In the genomic region with DNA sequence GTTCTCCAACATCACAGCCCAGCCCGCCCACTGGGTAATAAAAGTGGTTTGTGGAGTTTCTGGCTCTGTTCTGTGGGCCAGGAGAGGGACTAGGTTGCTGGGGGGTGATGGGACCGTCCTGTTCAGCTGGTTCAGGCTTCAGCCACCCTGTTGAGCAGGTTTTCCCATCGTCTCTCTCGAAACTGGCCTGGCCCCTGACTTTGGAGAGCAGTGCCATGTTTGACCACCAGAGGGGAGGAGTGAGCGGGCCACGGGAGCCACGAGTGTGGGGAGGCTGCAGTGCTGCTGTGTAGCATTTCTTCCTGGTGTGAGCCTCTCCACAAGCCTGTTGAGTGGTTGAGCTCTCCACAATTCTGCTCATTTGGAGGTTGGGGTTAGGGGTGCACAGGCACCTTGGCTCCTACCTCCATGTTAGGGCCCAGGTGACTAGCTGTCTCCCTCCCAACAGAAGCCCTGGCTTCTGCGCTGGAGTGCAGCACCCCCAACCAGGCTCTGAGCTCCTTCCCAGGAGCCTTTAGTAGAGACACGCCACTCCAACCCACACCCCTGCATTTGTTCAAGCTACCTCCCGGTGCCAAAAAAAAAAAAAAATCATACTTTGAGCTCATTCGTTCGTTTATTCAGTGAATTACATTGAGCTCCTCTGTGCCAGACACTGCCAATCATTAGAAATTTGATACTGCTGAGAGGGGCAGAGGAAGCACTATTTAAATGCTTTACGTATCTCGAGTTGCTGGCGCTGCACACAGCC, we compare ENCODE assay signal across 8 cellular contexts.
DNase-seq lines count a peak whose midpoint lies in the region; ATAC-seq lines count a peak whose summit lies in the region.

No MANE protein-coding gene starts in this region.

- DNase-seq in ELF-1 (ENCODE audit: low read depth, low spot score) (peak; percentile 96), NCI-H226 (peak; percentile 32), cerebellar cortex (ENCODE audit: low spot score) (peak; percentile 69), left kidney (ENCODE audit: low read depth, low spot score) (peak; percentile 94), cortex of kidney (lab: John Stamatoyannopoulos, UW) (no peak)
- DNase-seq in activated CD4-positive, CD25-positive, alpha-beta regulatory T cell treated with anti-CD3 and anti-CD28 coated beads, Interleukin-2, amount 50 U/mL, for 72 hours, result peak; percentile 88
- DNase-seq in stimulated activated CD4-positive, alpha-beta T cell treated with anti-CD3 and anti-CD28 coated beads, Interleukin-4, amount 100 ng/mL, for 1 hour, result peak; percentile 79

- peak; percentile 60 for ATAC-seq in HG02610 (IDR thresholded peaks at IDR 0.05; ENCODE audit: unreplicated experiment)
